In the genomic region with DNA sequence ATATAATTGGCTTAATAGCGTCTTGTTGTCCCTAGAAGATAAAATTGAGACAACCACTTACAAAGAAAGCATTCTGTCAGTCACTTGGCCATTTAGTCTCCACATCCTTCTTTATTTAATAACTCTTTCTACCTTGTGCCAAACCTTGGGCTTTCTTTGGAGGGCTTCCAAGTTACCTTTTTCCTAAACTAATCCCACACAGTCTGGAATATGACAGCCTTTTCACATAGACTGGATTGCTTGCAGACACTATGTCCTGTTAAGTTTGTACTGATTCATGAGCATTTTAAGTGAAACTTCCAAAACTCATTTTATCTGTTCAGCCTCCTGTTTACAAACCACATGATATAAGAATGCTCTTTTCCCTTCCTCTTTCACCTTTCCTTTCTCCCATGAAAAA, we compare ENCODE assay signal across 31 cellular contexts.
"Had no signal": no experiment of that assay in that cellular context is flagged by ENCODE, and none has a peak within 500 bp of the region (broad histone marks: within the 10 kb centered on the region; RNA-seq: fewer than 3 reads in every experiment).

No MANE protein-coding gene starts in this region.

- ATAC-seq: left colon; left lung; lower lobe of right lung; natural killer cell treated with Interleukin-12 subunit alpha and Interleukin-12 subunit beta and Interleukin-15 and Interleukin-18, amount 100 ng/mL, for 72 hours; right cardiac atrium; sciatic nerve; stimulated activated naive B cell treated with anti-CD40 and anti-IgM and Interleukin-4, amounts not matched to agents 10 μg/mL and 1 μg/mL and 100 μg/mL, for 72 hours; stimulated activated naive CD8-positive, alpha-beta T cell treated with anti-CD3 and anti-CD28 coated beads, Interleukin-15, Interleukin-2, amounts not matched to agents 100 U/mL and 50 U/mL, for 24 hours had no signal

- H3K36me3 ChIP-seq: left lung, lower lobe of right lung, pancreas, prostate gland, stomach, thyroid gland, transverse colon, upper lobe of left lung, vagina had no signal

- H3K9me3 ChIP-seq: left lung, lower lobe of right lung, pancreas, prostate gland, stomach, testis, thyroid gland, transverse colon, upper lobe of left lung, vagina had no signal

- H3K27me3 ChIP-seq: left lung, pancreas, stomach, testis, thyroid gland, transverse colon, upper lobe of left lung, vagina had no signal

- DNase-seq: hypothalamus; immature natural killer cell; kidney; left colon; left lung; lower lobe of right lung; mesendoderm; naive B cell; nucleus accumbens; pancreas; posterior cingulate gyrus; retina; right cardiac atrium; stimulated activated CD4-positive, alpha-beta T cell treated with anti-CD3 and anti-CD28 coated beads, Interleukin-12 subunit alpha, Interleukin-12 subunit beta, amount 100 ng/mL, for 4 hours; stimulated activated CD4-positive, alpha-beta T cell treated with anti-CD3 and anti-CD28 coated beads, Interleukin-15, amount 100 ng/mL, for 24 hours; stimulated activated CD4-positive, alpha-beta T cell treated with anti-CD3 and anti-CD28 coated beads, Interleukin-2, amount 100 ng/mL, for 24 hours; stimulated activated CD4-positive, alpha-beta T cell treated with anti-CD3 and anti-CD28 coated beads, Interleukin-4, amount 100 ng/mL, for 1 hour; stimulated activated naive B cell treated with anti-CD40 and anti-IgM and Interleukin-4, amounts not matched to agents 10 μg/mL and 1 μg/mL and 100 μg/mL, for 72 hours; stimulated activated naive CD8-positive, alpha-beta T cell treated with anti-CD3 and anti-CD28 coated beads, Interleukin-15, Interleukin-2, amounts not matched to agents 100 U/mL and 50 U/mL, for 24 hours; stomach; testis; thyroid gland; transverse colon; upper lobe of left lung had no signal

- H3K27ac Mint-ChIP-seq: immature natural killer cell; mesothelial cell of epicardium; naive B cell; natural killer cell treated with Interleukin-12 subunit alpha and Interleukin-12 subunit beta and Interleukin-15 and Interleukin-18, amount 100 ng/mL, for 72 hours; stimulated activated naive B cell treated with anti-CD40 and anti-IgM and Interleukin-4, amounts not matched to agents 10 μg/mL and 1 μg/mL and 100 μg/mL, for 72 hours had no signal

- H3K4me3 Mint-ChIP-seq: immature natural killer cell; mesothelial cell of epicardium; naive B cell; natural killer cell treated with Interleukin-12 subunit alpha and Interleukin-12 subunit beta and Interleukin-15 and Interleukin-18, amount 100 ng/mL, for 72 hours; stimulated activated naive B cell treated with anti-CD40 and anti-IgM and Interleukin-4, amounts not matched to agents 10 μg/mL and 1 μg/mL and 100 μg/mL, for 72 hours had no signal

- H3K27ac ChIP-seq: left lung, lower lobe of right lung, pancreas, prostate gland, skin epidermis, stomach, testis, thyroid gland, transverse colon, upper lobe of left lung, vagina had no signal

- H3K27me3 Mint-ChIP-seq: naive B cell; stimulated activated naive B cell treated with anti-CD40 and anti-IgM and Interleukin-4, amounts not matched to agents 10 μg/mL and 1 μg/mL and 100 μg/mL, for 72 hours had no signal

- H3K9me3 Mint-ChIP-seq: natural killer cell treated with Interleukin-12 subunit alpha and Interleukin-12 subunit beta and Interleukin-15 and Interleukin-18, amount 100 ng/mL, for 72 hours had no signal

- H3K4me3 ChIP-seq: left lung, lower lobe of right lung, pancreas, prostate gland, skin epidermis, stomach, testis, thyroid gland, transverse colon, upper lobe of left lung, vagina had no signal

- FAIRE-seq: islet of Langerhans, kidney, pancreas had no signal

- H3K4me1 ChIP-seq: left lung, lower lobe of right lung, prostate gland, testis, thyroid gland, transverse colon, upper lobe of left lung, vagina had no signal

- H3K4me1 Mint-ChIP-seq: immature natural killer cell, naive B cell had no signal

- H3K36me3 Mint-ChIP-seq: immature natural killer cell; mesothelial cell of epicardium; naive B cell; natural killer cell treated with Interleukin-12 subunit alpha and Interleukin-12 subunit beta and Interleukin-15 and Interleukin-18, amount 100 ng/mL, for 72 hours; stimulated activated naive B cell treated with anti-CD40 and anti-IgM and Interleukin-4, amounts not matched to agents 10 μg/mL and 1 μg/mL and 100 μg/mL, for 72 hours had no signal
